In genomic region chr19:10566658-10567410, GRCh38 we compare ENCODE assay signal across 8 cellular contexts. TPM values are rescaled to one million over a fixed set of nuclear protein-coding genes. Genes with fewer than 3 reads are reported as not detected.
DNase-seq lines count a peak whose midpoint lies in the region; ATAC-seq and TF ChIP-seq lines count a peak whose summit lies in the region.

No MANE protein-coding gene starts in this region.

- peaks cover 39% of the 10 kb centered on the region for H3K4me1 Mint-ChIP-seq in T-helper 1 cell treated with Interleukin-12 subunit alpha and Interleukin-12 subunit beta and Interleukin-4 antibody, amounts not matched to agents 30 μg/mL and 1 μg/mL, for 36 hours (ENCODE audit: low read depth)
- peaks cover 44% of the 10 kb centered on the region for H3K4me1 Mint-ChIP-seq in central memory CD8-positive, alpha-beta T cell
- H3K4me1 Mint-ChIP-seq in neural crest cell: peaks cover 43% of the 10 kb centered on the region

- peak overlapping the region; percentile 88 for H3K27ac Mint-ChIP-seq in T-helper 1 cell treated with Interleukin-12 subunit alpha and Interleukin-12 subunit beta and Interleukin-4 antibody, amounts not matched to agents 30 μg/mL and 1 μg/mL, for 36 hours
- H3K27ac Mint-ChIP-seq in central memory CD8-positive, alpha-beta T cell (ENCODE audit: low read depth): peak overlapping the region; percentile 93
- H3K27ac Mint-ChIP-seq in neural crest cell (ENCODE audit: unreplicated experiment): no peak overlapping the region

- no peaks in the 10 kb centered on the region for H3K27me3 Mint-ChIP-seq in T-helper 1 cell treated with Interleukin-12 subunit alpha and Interleukin-12 subunit beta and Interleukin-4 antibody, amounts not matched to agents 30 μg/mL and 1 μg/mL, for 36 hours (ENCODE audit: low read depth)
- no peaks in the 10 kb centered on the region for H3K27me3 Mint-ChIP-seq in central memory CD8-positive, alpha-beta T cell
- peaks cover 4% of the 10 kb centered on the region for H3K27me3 Mint-ChIP-seq in neural crest cell (ENCODE audit: low read depth)

- no peak for TF ChIP-seq CTCF in neural crest cell (conservative IDR thresholded peaks at IDR 0.05)

- peak overlapping the region; percentile 99 for H3K4me3 Mint-ChIP-seq in T-helper 1 cell treated with Interleukin-12 subunit alpha and Interleukin-12 subunit beta and Interleukin-4 antibody, amounts not matched to agents 30 μg/mL and 1 μg/mL, for 36 hours
- peak overlapping the region; percentile 89 for H3K4me3 Mint-ChIP-seq in central memory CD8-positive, alpha-beta T cell
- peak overlapping the region; percentile 96 for H3K4me3 Mint-ChIP-seq in neural crest cell

- ATAC-seq in central memory CD8-positive, alpha-beta T cell (replicated peaks; ENCODE audit: extremely low read depth, poor library complexity, severe bottlenecking): peak; percentile 41

- H3K9me3 Mint-ChIP-seq in T-helper 1 cell treated with Interleukin-12 subunit alpha and Interleukin-12 subunit beta and Interleukin-4 antibody, amounts not matched to agents 30 μg/mL and 1 μg/mL, for 36 hours: no peaks in the 10 kb centered on the region
- H3K9me3 Mint-ChIP-seq in central memory CD8-positive, alpha-beta T cell: no peaks in the 10 kb centered on the region
- no peaks in the 10 kb centered on the region for H3K9me3 Mint-ChIP-seq in neural crest cell

- H3K36me3 Mint-ChIP-seq in T-helper 1 cell treated with Interleukin-12 subunit alpha and Interleukin-12 subunit beta and Interleukin-4 antibody, amounts not matched to agents 30 μg/mL and 1 μg/mL, for 36 hours (ENCODE audit: low read depth): peaks cover 29% of the 10 kb centered on the region
- H3K36me3 Mint-ChIP-seq in central memory CD8-positive, alpha-beta T cell (ENCODE audit: insufficient read depth): peaks cover 38% of the 10 kb centered on the region
- H3K36me3 Mint-ChIP-seq in neural crest cell (ENCODE audit: low read depth): no peaks in the 10 kb centered on the region

- DNase-seq in activated gamma-delta T cell treated with Interleukin-2 at 50 U/mL for 16 hours (peak; percentile 74), activated gamma-delta T cell (lab: John Stamatoyannopoulos, UW) (no peak), neural crest cell (ENCODE audit: low read depth, low spot score) (no peak), cerebellum (ENCODE audit: low spot score) (no peak), mucosa of gallbladder (ENCODE audit: low spot score) (no peak), iPS-NIHi7 (ENCODE audit: extremely low spot score) (no peak)
- peak; percentile 43 to 81 for DNase-seq in central memory CD8-positive, alpha-beta T cell (ENCODE audit: low spot score in 2 of 2)

RNA-seq across cellular contexts. Expression of gene KRI1, which starts 1.0 kb away (rescaled TPM):
- total RNA-seq in neural crest cell: 41.2 and 42.5 TPM in 2 replicates
- 5.9 TPM for total RNA-seq in cerebellum
- total RNA-seq in mucosa of gallbladder: 21.1 TPM

RNA-seq across cellular contexts. Expression of gene CDKN2D, which starts 1.9 kb away (rescaled TPM):
- total RNA-seq in neural crest cell: 8.7 and 9.5 TPM in 2 replicates
- 38.2 TPM for total RNA-seq in cerebellum
- 6.2 TPM for total RNA-seq in mucosa of gallbladder

RNA-seq across cellular contexts. Expression of gene AP1M2, which starts 20.3 kb away (rescaled TPM):
- total RNA-seq in neural crest cell: not detected in 2 replicates
- 3.0 TPM for total RNA-seq in cerebellum
- total RNA-seq in mucosa of gallbladder: 88.3 TPM

RNA-seq across cellular contexts. Expression of gene ATG4D, which starts 23.1 kb away (rescaled TPM):
- total RNA-seq in neural crest cell: 53.3 and 56.7 TPM in 2 replicates
- 10.3 TPM for total RNA-seq in cerebellum
- total RNA-seq in mucosa of gallbladder: 29.5 TPM

RNA-seq across cellular contexts. Expression of gene S1PR5, which starts 49.6 kb away (rescaled TPM):
- total RNA-seq in neural crest cell (0.79 and 1.1 TPM in 2 replicates), cerebellum (0.18 TPM), mucosa of gallbladder (0.20 TPM)

Comparison
In these comparisons a context has a peak if more than half of its experiments do, and no peak if none do; other contexts are left out.
1. DNase-seq: peak in activated gamma-delta T cell treated with Interleukin-2 at 50 U/mL for 16 hours (single experiment) and central memory CD8-positive, alpha-beta T cell (2 of 2); none in activated gamma-delta T cell (single experiment), neural crest cell (single experiment), cerebellum (single experiment), mucosa of gallbladder (single experiment) and iPS-NIHi7 (single experiment).
2. RNA of gene AP1M2, which starts 20.3 kb away (total RNA-seq): 88.3 TPM in mucosa of gallbladder (single experiment); 3.0 TPM in cerebellum (single experiment) and not detected in neural crest cell; every median in the first group is over 10 times any median in the second.
3. Peak in every context shown above with its lines, with median percentiles within 50 percentile points of each other: H3K4me3 Mint-ChIP-seq.